In genomic region chr6:128844598-128844997, GRCh38 we compare ENCODE assay signal across 6 cellular contexts.
"Had no signal": no experiment of that assay in that cellular context is flagged by ENCODE, and none has a peak within 500 bp of the region (broad histone marks: within the 10 kb centered on the region; RNA-seq: fewer than 3 reads in every experiment).

No MANE protein-coding gene starts in this region.

- DNase-seq: IMR-90, KBM-7, KG1 had no signal

- H3K9ac ChIP-seq: KMS-11 had no signal

- H3K27ac ChIP-seq: HL-60, KMS-11 had no signal

- FAIRE-seq: HTR-8/SVneo had no signal

- H3K4me2 ChIP-seq: KMS-11 had no signal
